In the genomic region with DNA sequence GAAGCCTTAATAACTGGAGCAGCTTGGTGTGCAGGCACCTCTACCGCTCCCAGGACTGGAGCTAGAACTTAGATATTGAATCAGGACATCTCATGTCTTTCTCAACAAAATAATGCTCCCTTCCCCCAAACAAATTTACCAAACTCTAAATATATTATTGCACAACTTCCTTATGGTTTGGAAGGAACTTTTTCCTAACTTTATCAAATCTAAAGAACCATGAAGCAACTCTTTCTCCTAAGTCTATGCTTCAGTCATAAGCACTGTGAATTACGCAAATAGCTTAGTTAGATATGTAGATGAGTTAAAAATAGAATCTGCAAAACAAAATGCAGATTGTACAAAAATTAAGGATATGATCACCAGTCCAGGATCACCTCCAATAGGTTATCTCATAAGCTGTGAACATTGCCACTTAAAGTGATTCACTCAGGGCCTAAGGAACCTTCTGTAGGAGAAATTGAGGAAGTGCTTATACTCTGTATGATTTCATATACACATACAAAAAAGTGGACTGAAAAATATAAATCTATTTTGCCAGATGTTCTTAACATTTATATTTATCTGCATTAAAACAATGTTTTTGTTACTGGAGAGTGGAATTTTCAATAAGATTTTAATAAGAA, we compare ENCODE assay signal across 33 cellular contexts. TPM values are rescaled to one million over a fixed set of nuclear protein-coding genes. Genes with fewer than 3 reads are reported as not detected.
DNase-seq lines count a peak whose midpoint lies in the region; ATAC-seq, FAIRE-seq and TF ChIP-seq lines count a peak whose summit lies in the region.
"Had no signal": no experiment of that assay in that cellular context is flagged by ENCODE, and none has a peak within 500 bp of the region (broad histone marks: within the 10 kb centered on the region; RNA-seq: fewer than 3 reads in every experiment).

No MANE protein-coding gene starts in this region.

- ATAC-seq in IMR-90 (ENCODE audit: low read depth) = no peak
- ATAC-seq in natural killer cell treated with Interleukin-12 subunit alpha and Interleukin-12 subunit beta and Interleukin-15 and Interleukin-18, amount 100 ng/mL, for 72 hours = no peak
- ATAC-seq: activated CD8-positive, alpha-beta memory T cell treated with anti-CD3 and anti-CD28 coated beads, Interleukin-2, amount 10 ng/mL, durations not matched to agents 7 days and 5 days; activated T-cell treated with anti-CD3 and anti-CD28 coated beads, Interleukin-2, amount 50 U/mL, for 72 hours; naive thymus-derived CD8-positive, alpha-beta T cell; SK-N-SH treated with all-trans-retinoic acid at 6 μM for 48 hours; stimulated activated naive CD8-positive, alpha-beta T cell treated with anti-CD3 and anti-CD28 coated beads, Interleukin-15, amount 100 ng/mL, for 72 hours had no signal

- H3K9me3 ChIP-seq in IMR-90 (ENCODE audit: control insufficient read depth, insufficient read depth, low read length) = no peaks in the 10 kb centered on the region
- H3K9me3 ChIP-seq: BLaER1, thyroid gland had no signal

- no peaks in the 10 kb centered on the region for H3K9me1 ChIP-seq in IMR-90 (ENCODE audit: insufficient read depth, low read length)

- no peak overlapping the region for H2BK20ac ChIP-seq in IMR-90 (ENCODE audit: low read depth, low read length)

- peak; percentile 29 for FAIRE-seq in A204.1 (lab: Jason Lieb, UNC)
- FAIRE-seq: kidney had no signal

- H3K4me2 ChIP-seq in IMR-90 (ENCODE audit: low read depth, low read length) = no peak overlapping the region
- H3K4me2 ChIP-seq: BLaER1, smooth muscle cell had no signal

- TF ChIP-seq CTCF in IMR-90 (conservative IDR thresholded peaks at IDR 0.05; ENCODE audit: low read depth, low read length) (no peak), fibroblast of mammary gland (conservative IDR thresholded peaks at IDR 0.05; ENCODE audit: control insufficient read depth, insufficient read depth, low read depth, low read length) (no peak)

- no peak overlapping the region for H2AFZ ChIP-seq in IMR-90 (replicated peaks; ENCODE audit: low read length, poor library complexity)

- no peak overlapping the region for H3K27ac Mint-ChIP-seq in natural killer cell treated with Interleukin-12 subunit alpha and Interleukin-12 subunit beta and Interleukin-15 and Interleukin-18, amount 100 ng/mL, for 72 hours
- H3K27ac Mint-ChIP-seq: activated CD8-positive, alpha-beta memory T cell treated with anti-CD3 and anti-CD28 coated beads, Interleukin-2, amount 10 ng/mL, durations not matched to agents 7 days and 5 days; activated T-cell treated with anti-CD3 and anti-CD28 coated beads, Interleukin-2, amount 50 U/mL, for 72 hours; brain; H9; mesothelial cell of epicardium; naive thymus-derived CD8-positive, alpha-beta T cell; stimulated activated naive CD8-positive, alpha-beta T cell treated with anti-CD3 and anti-CD28 coated beads, Interleukin-15, amount 100 ng/mL, for 72 hours had no signal

- POLR2A ChIA-PET in IMR-90 (lab: Charles Lee; ENCODE audit: unreplicated experiment) = no interaction called here

- DNase-seq in IMR-90 (no peak), OCI-M1 (lab: John Stamatoyannopoulos, UW) (peak; percentile 73), fibroblast of mammary gland (ENCODE audit: low read depth) (peak; percentile 44), HuH-7 (ENCODE audit: low spot score) (no peak), amniotic stem cell (lab: John Stamatoyannopoulos, UW) (no peak), dermis blood vessel endothelial cell (no peak)
- no peak for DNase-seq in natural killer cell treated with Interleukin-12 subunit alpha and Interleukin-12 subunit beta and Interleukin-15 and Interleukin-18, amount 100 ng/mL, for 72 hours (ENCODE audit: low spot score)
- DNase-seq: activated CD4-positive, CD25-positive, alpha-beta regulatory T cell; activated CD8-positive, alpha-beta memory T cell treated with anti-CD3 and anti-CD28 coated beads, Interleukin-2, amount 10 ng/mL, durations not matched to agents 7 days and 5 days; activated naive CD4-positive, alpha-beta T cell; activated T-cell treated with anti-CD3 and anti-CD28 coated beads, Interleukin-2, amount 50 U/mL, for 72 hours; H9; Karpas-422; kidney; naive thymus-derived CD8-positive, alpha-beta T cell; NCI-H1092 treated with DMSO at 0.1 percent for 48 hours; NCI-H1930; NCI-H526 treated with DMSO at 0.1 percent for 48 hours; stimulated activated CD4-positive, alpha-beta T cell treated with anti-CD3 and anti-CD28 coated beads, Interleukin-1b, Interleukin-23, amount 100 ng/mL, for 48 hours; stimulated activated CD8-positive, alpha-beta memory T cell treated with anti-CD3 and anti-CD28 coated beads, Interleukin-4, amount 100 ng/mL, for 48 hours; stimulated activated naive CD8-positive, alpha-beta T cell treated with anti-CD3 and anti-CD28 coated beads, Interleukin-15, amount 100 ng/mL, for 72 hours; T-helper 9 cell; thyroid gland had no signal

- H3K9ac ChIP-seq in IMR-90 (ENCODE audit: low read depth, low read length) = no peak overlapping the region
- H3K9ac ChIP-seq: BLaER1 had no signal

- H2AK9ac ChIP-seq in IMR-90 (replicated peaks; ENCODE audit: low read depth, low read length, poor library complexity) = no peak overlapping the region

- BruUV-seq in IMR-90 (replicated peaks; lab: Mats Ljungman, UMichigan) = no TSS peak

- no peak overlapping the region for H4K8ac ChIP-seq in IMR-90 (ENCODE audit: low read depth in 2 of 2, low read length in 2 of 2)

- H3K27me3 ChIP-seq in IMR-90 (ENCODE audit: control insufficient read depth, insufficient read depth, low read length) = no peaks in the 10 kb centered on the region
- H3K27me3 ChIP-seq: BLaER1, thyroid gland had no signal

- H3K36me3 Mint-ChIP-seq in natural killer cell treated with Interleukin-12 subunit alpha and Interleukin-12 subunit beta and Interleukin-15 and Interleukin-18, amount 100 ng/mL, for 72 hours = peaks cover 5% of the 10 kb centered on the region
- H3K36me3 Mint-ChIP-seq: activated CD8-positive, alpha-beta memory T cell treated with anti-CD3 and anti-CD28 coated beads, Interleukin-2, amount 10 ng/mL, durations not matched to agents 7 days and 5 days had no signal

- peaks cover 0 to 6% of the 10 kb centered on the region in 2 donors for H3K27me3 Mint-ChIP-seq in natural killer cell treated with Interleukin-12 subunit alpha and Interleukin-12 subunit beta and Interleukin-15 and Interleukin-18, amount 100 ng/mL, for 72 hours
- H3K27me3 Mint-ChIP-seq: activated CD8-positive, alpha-beta memory T cell treated with anti-CD3 and anti-CD28 coated beads, Interleukin-2, amount 10 ng/mL, durations not matched to agents 7 days and 5 days; naive thymus-derived CD8-positive, alpha-beta T cell; stimulated activated naive CD8-positive, alpha-beta T cell treated with anti-CD3 and anti-CD28 coated beads, Interleukin-15, amount 100 ng/mL, for 72 hours had no signal

- no peak overlapping the region for H3K14ac ChIP-seq in IMR-90 (replicated peaks; ENCODE audit: low read depth, low read length)

- no peak overlapping the region for H3K4me3 ChIP-seq in IMR-90 (ENCODE audit: insufficient read depth, low read depth, low read length)
- H3K4me3 ChIP-seq in fibroblast of mammary gland (ENCODE audit: control insufficient read depth, low read depth, low read length) = no peak overlapping the region
- H3K4me3 ChIP-seq: BLaER1, smooth muscle cell, thyroid gland had no signal

- H3K56ac ChIP-seq in IMR-90 (ENCODE audit: extremely low read depth, insufficient read depth, low read length) = no peak overlapping the region

- H3K27ac ChIP-seq in IMR-90 (ENCODE audit: insufficient read depth, low read length) = no peak overlapping the region
- H3K27ac ChIP-seq: BLaER1, RWPE1, thyroid gland had no signal

- H3K4me3 Mint-ChIP-seq in natural killer cell treated with Interleukin-12 subunit alpha and Interleukin-12 subunit beta and Interleukin-15 and Interleukin-18, amount 100 ng/mL, for 72 hours = no peak overlapping the region
- H3K4me3 Mint-ChIP-seq: activated CD8-positive, alpha-beta memory T cell treated with anti-CD3 and anti-CD28 coated beads, Interleukin-2, amount 10 ng/mL, durations not matched to agents 7 days and 5 days; activated T-cell treated with anti-CD3 and anti-CD28 coated beads, Interleukin-2, amount 50 U/mL, for 72 hours; brain; H9; mesothelial cell of epicardium; naive thymus-derived CD8-positive, alpha-beta T cell; stimulated activated naive CD8-positive, alpha-beta T cell treated with anti-CD3 and anti-CD28 coated beads, Interleukin-15, amount 100 ng/mL, for 72 hours had no signal

- no peaks in the 10 kb centered on the region for H3K36me3 ChIP-seq in IMR-90 (ENCODE audit: control insufficient read depth, insufficient read depth, low read length)
- H3K36me3 ChIP-seq: BLaER1, thyroid gland had no signal

- no peak for TF ChIP-seq POLR2A in IMR-90 (IDR thresholded peaks at IDR 0.05; ENCODE audit: low read depth, low read length)

- H4K91ac ChIP-seq in IMR-90 (ENCODE audit: insufficient read depth, low read depth, low read length) = no peak overlapping the region

- in situ Hi-C loops in IMR-90 (cut with MboI; ENCODE audit: low sequenced_read_pairs) = no loop called here

- no peak overlapping the region for H2BK120ac ChIP-seq in IMR-90 (ENCODE audit: low read depth, low read length)

- peaks cover 4% of the 10 kb centered on the region for H3K9me3 Mint-ChIP-seq in natural killer cell treated with Interleukin-12 subunit alpha and Interleukin-12 subunit beta and Interleukin-15 and Interleukin-18, amount 100 ng/mL, for 72 hours
- H3K9me3 Mint-ChIP-seq: H9 had no signal

- no peak for TF ChIP-seq RAD21 in IMR-90 (IDR thresholded peaks at IDR 0.05; ENCODE audit: low read length)

- no CpG with 5 or more reads among the region's 2 CpGs for WGBS in IMR-90 (ENCODE audit: extremely low coverage in 2 of 2, insufficient read length in 1 of 2), 2 experiments

- no peaks in the 10 kb centered on the region for H3K4me1 Mint-ChIP-seq in natural killer cell treated with Interleukin-12 subunit alpha and Interleukin-12 subunit beta and Interleukin-15 and Interleukin-18, amount 100 ng/mL, for 72 hours (ENCODE audit: low read depth in 2 of 2)
- H3K4me1 Mint-ChIP-seq: activated CD8-positive, alpha-beta memory T cell treated with anti-CD3 and anti-CD28 coated beads, Interleukin-2, amount 10 ng/mL, durations not matched to agents 7 days and 5 days; naive thymus-derived CD8-positive, alpha-beta T cell; stimulated activated naive CD8-positive, alpha-beta T cell treated with anti-CD3 and anti-CD28 coated beads, Interleukin-15, amount 100 ng/mL, for 72 hours had no signal

- CTCF ChIA-PET in IMR-90 (lab: Yijun Ruan, JAX) = no interaction called here

- H3K79me1 ChIP-seq in IMR-90 (ENCODE audit: low read depth in 1 of 2, low read length in 2 of 2) = no peaks in the 10 kb centered on the region

- no peak overlapping the region for H3K23ac ChIP-seq in IMR-90 (ENCODE audit: low read depth, low read length)

- no peak overlapping the region for H4K5ac ChIP-seq in IMR-90 (ENCODE audit: low read depth, low read length)

- H3K18ac ChIP-seq in IMR-90 (ENCODE audit: low read depth, low read length) = no peak overlapping the region

- H2BK5ac ChIP-seq in IMR-90 (ENCODE audit: low read depth, low read length, poor library complexity, severe bottlenecking) = no peak overlapping the region

- H2BK15ac ChIP-seq in IMR-90 (ENCODE audit: low read depth, low read length) = no peak overlapping the region

- H3K4me1 ChIP-seq in IMR-90 (ENCODE audit: control insufficient read depth, insufficient read depth, low read length) = no peaks in the 10 kb centered on the region
- H3K4me1 ChIP-seq: BLaER1 had no signal

- no peaks in the 10 kb centered on the region for H4K20me1 ChIP-seq in IMR-90 (ENCODE audit: insufficient read depth, low read length)
- H4K20me1 ChIP-seq: BLaER1 had no signal

- no peak overlapping the region for H3K4ac ChIP-seq in IMR-90 (ENCODE audit: low read depth, low read length)

- dilution Hi-C loops in IMR-90 (cut with HindIII; ENCODE audit: low sequenced_read_pairs, unreplicated experiment) = no loop called here

- H2AK5ac ChIP-seq in IMR-90 (ENCODE audit: low read depth, low read length) = no peak overlapping the region

- intact Hi-C loops in IMR-90 (cut with micrococcal nuclease) = no loop called here

RNA-seq across cellular contexts. Expression of a gene that starts 20.4 kb away (rescaled TPM):
- total RNA-seq in IMR-90 (2012; rRNA removed) = 0.72 and 0.83 TPM in 2 replicates
- 0.53 and 0.59 TPM in 2 replicates for polyA plus RNA-seq in IMR-90 (2012; rRNA removed)
- polyA plus RNA-seq in IMR-90 (2012; cell fraction: cytosol; rRNA removed) = 0.20 and 0.21 TPM in 2 replicates
- 0.11 and 0.18 TPM in 2 replicates for polyA plus RNA-seq in IMR-90 (2012; cell fraction: nucleus; rRNA removed; ENCODE audit: low replicate concordance)
- under 1 TPM in 1 of 2 donors, not detected in 1; 0.14 TPM for total RNA-seq in natural killer cell treated with Interleukin-12 subunit alpha and Interleukin-12 subunit beta and Interleukin-15 and Interleukin-18, amount 100 ng/mL, for 72 hours
- total RNA-seq in dermis blood vessel endothelial cell = 0.17 TPM in 1 of 2 replicates, not detected in the other
- total RNA-seq: A673; activated CD8-positive, alpha-beta memory T cell treated with anti-CD3 and anti-CD28 coated beads, Interleukin-2, amount 10 ng/mL, durations not matched to agents 7 days and 5 days; activated T-cell treated with anti-CD3 and anti-CD28 coated beads, Interleukin-2, amount 50 U/mL, for 72 hours; G401; H9; naive thymus-derived CD8-positive, alpha-beta T cell; renal cortical epithelial cell; smooth muscle cell had no signal
- polyA plus RNA-seq: naive thymus-derived CD8-positive, alpha-beta T cell had no signal

Comparison
In these comparisons a context has a peak if more than half of its experiments do, and no peak if none do; other contexts are left out.
1. DNase-seq: peak in OCI-M1 (single experiment) and fibroblast of mammary gland (single experiment); none in IMR-90 (single experiment), HuH-7 (single experiment), amniotic stem cell (single experiment), natural killer cell treated with Interleukin-12 subunit alpha and Interleukin-12 subunit beta and Interleukin-15 and Interleukin-18, amount 100 ng/mL, for 72 hours (single experiment) and dermis blood vessel endothelial cell (single experiment).